Comparison of ENCODE assay signal across 1 cellular context in the genomic region with DNA sequence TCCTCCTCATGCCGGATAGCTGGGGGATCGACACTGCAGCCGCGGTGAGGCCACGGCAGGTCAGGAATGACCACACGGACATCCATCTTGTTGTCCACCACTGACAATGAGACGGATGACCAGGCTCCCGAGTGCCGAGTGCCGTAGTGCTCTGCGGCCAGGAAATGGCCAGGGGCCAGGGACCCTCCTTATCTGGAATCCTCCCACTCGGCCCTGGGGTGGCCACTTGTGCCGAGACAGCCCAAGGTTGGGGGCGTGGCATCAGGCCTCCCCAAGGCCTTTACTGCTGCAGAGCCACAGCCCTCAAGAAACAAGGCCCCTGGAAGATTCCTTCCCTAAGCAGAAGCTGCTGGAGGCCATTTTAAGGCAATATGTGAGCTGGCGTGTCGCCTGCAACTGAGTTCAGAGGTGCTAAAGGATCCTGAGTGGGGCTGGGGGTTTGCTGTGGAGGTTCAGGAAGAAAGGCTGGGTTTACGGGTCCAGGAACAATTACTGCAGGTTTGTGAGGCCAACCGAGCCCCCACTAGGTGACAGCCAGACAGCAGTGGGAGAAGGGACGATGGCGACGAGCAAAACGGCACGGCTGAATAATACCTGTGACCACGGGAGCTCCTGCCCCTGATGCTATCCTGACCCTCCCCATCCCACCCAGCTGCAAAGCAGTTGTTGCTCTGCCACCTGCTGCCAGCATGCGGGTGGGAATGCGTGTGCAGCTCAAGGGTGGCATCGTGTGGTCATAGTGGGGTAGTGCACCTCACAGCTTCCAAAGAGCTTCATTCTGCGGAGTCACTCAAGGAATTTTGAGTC.
TF ChIP-seq lines count a peak whose summit lies in the region.

No MANE protein-coding gene starts in this region.

TF ChIP-seq in GM12878, 131 proteins besides CTCF, POLR2A, EP300 and RAD21 (continued from another document and continues in another):
- TF ChIP-seq, protein P1, sequence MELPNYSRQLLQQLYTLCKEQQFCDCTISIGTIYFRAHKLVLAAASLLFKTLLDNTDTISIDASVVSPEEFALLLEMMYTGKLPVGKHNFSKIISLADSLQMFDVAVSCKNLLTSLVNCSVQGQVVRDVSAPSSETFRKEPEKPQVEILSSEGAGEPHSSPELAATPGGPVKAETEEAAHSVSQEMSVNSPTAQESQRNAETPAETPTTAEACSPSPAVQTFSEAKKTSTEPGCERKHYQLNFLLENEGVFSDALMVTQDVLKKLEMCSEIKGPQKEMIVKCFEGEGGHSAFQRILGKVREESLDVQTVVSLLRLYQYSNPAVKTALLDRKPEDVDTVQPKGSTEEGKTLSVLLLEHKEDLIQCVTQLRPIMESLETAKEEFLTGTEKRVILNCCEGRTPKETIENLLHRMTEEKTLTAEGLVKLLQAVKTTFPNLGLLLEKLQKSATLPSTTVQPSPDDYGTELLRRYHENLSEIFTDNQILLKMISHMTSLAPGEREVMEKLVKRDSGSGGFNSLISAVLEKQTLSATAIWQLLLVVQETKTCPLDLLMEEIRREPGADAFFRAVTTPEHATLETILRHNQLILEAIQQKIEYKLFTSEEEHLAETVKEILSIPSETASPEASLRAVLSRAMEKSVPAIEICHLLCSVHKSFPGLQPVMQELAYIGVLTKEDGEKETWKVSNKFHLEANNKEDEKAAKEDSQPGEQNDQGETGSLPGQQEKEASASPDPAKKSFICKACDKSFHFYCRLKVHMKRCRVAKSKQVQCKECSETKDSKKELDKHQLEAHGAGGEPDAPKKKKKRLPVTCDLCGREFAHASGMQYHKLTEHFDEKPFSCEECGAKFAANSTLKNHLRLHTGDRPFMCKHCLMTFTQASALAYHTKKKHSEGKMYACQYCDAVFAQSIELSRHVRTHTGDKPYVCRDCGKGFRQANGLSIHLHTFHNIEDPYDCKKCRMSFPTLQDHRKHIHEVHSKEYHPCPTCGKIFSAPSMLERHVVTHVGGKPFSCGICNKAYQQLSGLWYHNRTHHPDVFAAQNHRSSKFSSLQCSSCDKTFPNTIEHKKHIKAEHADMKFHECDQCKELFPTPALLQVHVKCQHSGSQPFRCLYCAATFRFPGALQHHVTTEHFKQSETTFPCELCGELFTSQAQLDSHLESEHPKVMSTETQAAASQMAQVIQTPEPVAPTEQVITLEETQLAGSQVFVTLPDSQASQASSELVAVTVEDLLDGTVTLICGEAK (IDR thresholded peaks at IDR 0.05; ENCODE audit: borderline replicate concordance), result no peak
- TF ChIP-seq EGR1 (IDR thresholded peaks at IDR 0.05; ENCODE audit: borderline replicate concordance in 1 of 2, low read depth in 2 of 2, low read length in 2 of 2) (no peak), RFX5 (IDR thresholded peaks at IDR 0.05; ENCODE audit: low read depth, low read length) (no peak), POU2F2 (IDR thresholded peaks at IDR 0.05; ENCODE audit: borderline replicate concordance, low read depth, low read length) (peak; percentile 52; the same call in 1 of the 3 replicates), FOXM1 (IDR thresholded peaks at IDR 0.05; ENCODE audit: low read depth, low read length) (no peak), ZNF207 (IDR thresholded peaks at IDR 0.05; ENCODE audit: borderline replicate concordance) (no peak), CEBPB (IDR thresholded peaks at IDR 0.05; ENCODE audit: borderline replicate concordance in 1 of 2, low read depth in 2 of 2, low read length in 2 of 2) (no peak), JUNB (IDR thresholded peaks at IDR 0.05) (no peak), NRF1 (conservative IDR thresholded peaks at IDR 0.05; ENCODE audit: low read depth, low read length) (no peak), RB1 (IDR thresholded peaks at IDR 0.05; ENCODE audit: borderline replicate concordance) (0 out of 2 replicates have a peak, but pooled peaks have one; percentile 27), JUND (IDR thresholded peaks at IDR 0.05; ENCODE audit: low read depth, low read length) (no peak), NR2F1 (conservative IDR thresholded peaks at IDR 0.05) (no peak), ZNF622 (IDR thresholded peaks at IDR 0.05) (no peak), YY1 (IDR thresholded peaks at IDR 0.05; ENCODE audit: low read depth, low read length) (peak; percentile 28; the same call in 1 of the 2 replicates)
- TF ChIP-seq, protein P2, sequence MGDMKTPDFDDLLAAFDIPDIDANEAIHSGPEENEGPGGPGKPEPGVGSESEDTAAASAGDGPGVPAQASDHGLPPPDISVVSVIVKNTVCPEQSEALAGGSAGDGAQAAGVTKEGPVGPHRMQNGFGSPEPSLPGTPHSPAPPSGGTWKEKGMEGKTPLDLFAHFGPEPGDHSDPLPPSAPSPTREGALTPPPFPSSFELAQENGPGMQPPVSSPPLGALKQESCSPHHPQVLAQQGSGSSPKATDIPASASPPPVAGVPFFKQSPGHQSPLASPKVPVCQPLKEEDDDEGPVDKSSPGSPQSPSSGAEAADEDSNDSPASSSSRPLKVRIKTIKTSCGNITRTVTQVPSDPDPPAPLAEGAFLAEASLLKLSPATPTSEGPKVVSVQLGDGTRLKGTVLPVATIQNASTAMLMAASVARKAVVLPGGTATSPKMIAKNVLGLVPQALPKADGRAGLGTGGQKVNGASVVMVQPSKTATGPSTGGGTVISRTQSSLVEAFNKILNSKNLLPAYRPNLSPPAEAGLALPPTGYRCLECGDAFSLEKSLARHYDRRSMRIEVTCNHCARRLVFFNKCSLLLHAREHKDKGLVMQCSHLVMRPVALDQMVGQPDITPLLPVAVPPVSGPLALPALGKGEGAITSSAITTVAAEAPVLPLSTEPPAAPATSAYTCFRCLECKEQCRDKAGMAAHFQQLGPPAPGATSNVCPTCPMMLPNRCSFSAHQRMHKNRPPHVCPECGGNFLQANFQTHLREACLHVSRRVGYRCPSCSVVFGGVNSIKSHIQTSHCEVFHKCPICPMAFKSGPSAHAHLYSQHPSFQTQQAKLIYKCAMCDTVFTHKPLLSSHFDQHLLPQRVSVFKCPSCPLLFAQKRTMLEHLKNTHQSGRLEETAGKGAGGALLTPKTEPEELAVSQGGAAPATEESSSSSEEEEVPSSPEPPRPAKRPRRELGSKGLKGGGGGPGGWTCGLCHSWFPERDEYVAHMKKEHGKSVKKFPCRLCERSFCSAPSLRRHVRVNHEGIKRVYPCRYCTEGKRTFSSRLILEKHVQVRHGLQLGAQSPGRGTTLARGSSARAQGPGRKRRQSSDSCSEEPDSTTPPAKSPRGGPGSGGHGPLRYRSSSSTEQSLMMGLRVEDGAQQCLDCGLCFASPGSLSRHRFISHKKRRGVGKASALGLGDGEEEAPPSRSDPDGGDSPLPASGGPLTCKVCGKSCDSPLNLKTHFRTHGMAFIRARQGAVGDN (IDR thresholded peaks at IDR 0.05), result no peak
- TF ChIP-seq, protein P3, sequence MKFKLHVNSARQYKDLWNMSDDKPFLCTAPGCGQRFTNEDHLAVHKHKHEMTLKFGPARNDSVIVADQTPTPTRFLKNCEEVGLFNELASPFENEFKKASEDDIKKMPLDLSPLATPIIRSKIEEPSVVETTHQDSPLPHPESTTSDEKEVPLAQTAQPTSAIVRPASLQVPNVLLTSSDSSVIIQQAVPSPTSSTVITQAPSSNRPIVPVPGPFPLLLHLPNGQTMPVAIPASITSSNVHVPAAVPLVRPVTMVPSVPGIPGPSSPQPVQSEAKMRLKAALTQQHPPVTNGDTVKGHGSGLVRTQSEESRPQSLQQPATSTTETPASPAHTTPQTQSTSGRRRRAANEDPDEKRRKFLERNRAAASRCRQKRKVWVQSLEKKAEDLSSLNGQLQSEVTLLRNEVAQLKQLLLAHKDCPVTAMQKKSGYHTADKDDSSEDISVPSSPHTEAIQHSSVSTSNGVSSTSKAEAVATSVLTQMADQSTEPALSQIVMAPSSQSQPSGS (IDR thresholded peaks at IDR 0.05; ENCODE audit: low read length), result no peak
- TF ChIP-seq, protein P4, sequence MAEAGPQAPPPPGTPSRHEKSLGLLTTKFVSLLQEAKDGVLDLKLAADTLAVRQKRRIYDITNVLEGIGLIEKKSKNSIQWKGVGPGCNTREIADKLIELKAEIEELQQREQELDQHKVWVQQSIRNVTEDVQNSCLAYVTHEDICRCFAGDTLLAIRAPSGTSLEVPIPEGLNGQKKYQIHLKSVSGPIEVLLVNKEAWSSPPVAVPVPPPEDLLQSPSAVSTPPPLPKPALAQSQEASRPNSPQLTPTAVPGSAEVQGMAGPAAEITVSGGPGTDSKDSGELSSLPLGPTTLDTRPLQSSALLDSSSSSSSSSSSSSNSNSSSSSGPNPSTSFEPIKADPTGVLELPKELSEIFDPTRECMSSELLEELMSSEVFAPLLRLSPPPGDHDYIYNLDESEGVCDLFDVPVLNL (IDR thresholded peaks at IDR 0.05; ENCODE audit: low read depth, low read length), result no peak
- TF ChIP-seq, protein P5, sequence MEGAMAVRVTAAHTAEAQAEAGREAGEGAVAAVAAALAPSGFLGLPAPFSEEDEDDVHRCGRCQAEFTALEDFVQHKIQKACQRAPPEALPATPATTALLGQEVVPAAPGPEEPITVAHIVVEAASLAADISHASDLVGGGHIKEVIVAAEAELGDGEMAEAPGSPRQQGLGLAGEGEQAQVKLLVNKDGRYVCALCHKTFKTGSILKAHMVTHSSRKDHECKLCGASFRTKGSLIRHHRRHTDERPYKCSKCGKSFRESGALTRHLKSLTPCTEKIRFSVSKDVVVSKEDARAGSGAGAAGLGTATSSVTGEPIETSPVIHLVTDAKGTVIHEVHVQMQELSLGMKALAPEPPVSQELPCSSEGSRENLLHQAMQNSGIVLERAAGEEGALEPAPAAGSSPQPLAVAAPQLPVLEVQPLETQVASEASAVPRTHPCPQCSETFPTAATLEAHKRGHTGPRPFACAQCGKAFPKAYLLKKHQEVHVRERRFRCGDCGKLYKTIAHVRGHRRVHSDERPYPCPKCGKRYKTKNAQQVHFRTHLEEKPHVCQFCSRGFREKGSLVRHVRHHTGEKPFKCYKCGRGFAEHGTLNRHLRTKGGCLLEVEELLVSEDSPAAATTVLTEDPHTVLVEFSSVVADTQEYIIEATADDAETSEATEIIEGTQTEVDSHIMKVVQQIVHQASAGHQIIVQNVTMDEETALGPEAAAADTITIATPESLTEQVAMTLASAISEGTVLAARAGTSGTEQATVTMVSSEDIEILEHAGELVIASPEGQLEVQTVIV (IDR thresholded peaks at IDR 0.05; ENCODE audit: borderline replicate concordance, partially characterized antibody), result no peak
- TF ChIP-seq, protein P6, sequence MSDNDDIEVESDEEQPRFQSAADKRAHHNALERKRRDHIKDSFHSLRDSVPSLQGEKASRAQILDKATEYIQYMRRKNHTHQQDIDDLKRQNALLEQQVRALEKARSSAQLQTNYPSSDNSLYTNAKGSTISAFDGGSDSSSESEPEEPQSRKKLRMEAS (IDR thresholded peaks at IDR 0.05; ENCODE audit: low read depth, low read length), result peak; percentile 69; the same call in 1 of the 2 replicates
- TF ChIP-seq, protein P7, sequence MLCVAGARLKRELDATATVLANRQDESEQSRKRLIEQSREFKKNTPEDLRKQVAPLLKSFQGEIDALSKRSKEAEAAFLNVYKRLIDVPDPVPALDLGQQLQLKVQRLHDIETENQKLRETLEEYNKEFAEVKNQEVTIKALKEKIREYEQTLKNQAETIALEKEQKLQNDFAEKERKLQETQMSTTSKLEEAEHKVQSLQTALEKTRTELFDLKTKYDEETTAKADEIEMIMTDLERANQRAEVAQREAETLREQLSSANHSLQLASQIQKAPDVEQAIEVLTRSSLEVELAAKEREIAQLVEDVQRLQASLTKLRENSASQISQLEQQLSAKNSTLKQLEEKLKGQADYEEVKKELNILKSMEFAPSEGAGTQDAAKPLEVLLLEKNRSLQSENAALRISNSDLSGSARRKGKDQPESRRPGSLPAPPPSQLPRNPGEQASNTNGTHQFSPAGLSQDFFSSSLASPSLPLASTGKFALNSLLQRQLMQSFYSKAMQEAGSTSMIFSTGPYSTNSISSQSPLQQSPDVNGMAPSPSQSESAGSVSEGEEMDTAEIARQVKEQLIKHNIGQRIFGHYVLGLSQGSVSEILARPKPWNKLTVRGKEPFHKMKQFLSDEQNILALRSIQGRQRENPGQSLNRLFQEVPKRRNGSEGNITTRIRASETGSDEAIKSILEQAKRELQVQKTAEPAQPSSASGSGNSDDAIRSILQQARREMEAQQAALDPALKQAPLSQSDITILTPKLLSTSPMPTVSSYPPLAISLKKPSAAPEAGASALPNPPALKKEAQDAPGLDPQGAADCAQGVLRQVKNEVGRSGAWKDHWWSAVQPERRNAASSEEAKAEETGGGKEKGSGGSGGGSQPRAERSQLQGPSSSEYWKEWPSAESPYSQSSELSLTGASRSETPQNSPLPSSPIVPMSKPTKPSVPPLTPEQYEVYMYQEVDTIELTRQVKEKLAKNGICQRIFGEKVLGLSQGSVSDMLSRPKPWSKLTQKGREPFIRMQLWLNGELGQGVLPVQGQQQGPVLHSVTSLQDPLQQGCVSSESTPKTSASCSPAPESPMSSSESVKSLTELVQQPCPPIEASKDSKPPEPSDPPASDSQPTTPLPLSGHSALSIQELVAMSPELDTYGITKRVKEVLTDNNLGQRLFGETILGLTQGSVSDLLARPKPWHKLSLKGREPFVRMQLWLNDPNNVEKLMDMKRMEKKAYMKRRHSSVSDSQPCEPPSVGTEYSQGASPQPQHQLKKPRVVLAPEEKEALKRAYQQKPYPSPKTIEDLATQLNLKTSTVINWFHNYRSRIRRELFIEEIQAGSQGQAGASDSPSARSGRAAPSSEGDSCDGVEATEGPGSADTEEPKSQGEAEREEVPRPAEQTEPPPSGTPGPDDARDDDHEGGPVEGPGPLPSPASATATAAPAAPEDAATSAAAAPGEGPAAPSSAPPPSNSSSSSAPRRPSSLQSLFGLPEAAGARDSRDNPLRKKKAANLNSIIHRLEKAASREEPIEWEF (IDR thresholded peaks at IDR 0.05; ENCODE audit: insufficient replicate concordance, low read depth, low read length), result no peak
- TF ChIP-seq, protein P8, sequence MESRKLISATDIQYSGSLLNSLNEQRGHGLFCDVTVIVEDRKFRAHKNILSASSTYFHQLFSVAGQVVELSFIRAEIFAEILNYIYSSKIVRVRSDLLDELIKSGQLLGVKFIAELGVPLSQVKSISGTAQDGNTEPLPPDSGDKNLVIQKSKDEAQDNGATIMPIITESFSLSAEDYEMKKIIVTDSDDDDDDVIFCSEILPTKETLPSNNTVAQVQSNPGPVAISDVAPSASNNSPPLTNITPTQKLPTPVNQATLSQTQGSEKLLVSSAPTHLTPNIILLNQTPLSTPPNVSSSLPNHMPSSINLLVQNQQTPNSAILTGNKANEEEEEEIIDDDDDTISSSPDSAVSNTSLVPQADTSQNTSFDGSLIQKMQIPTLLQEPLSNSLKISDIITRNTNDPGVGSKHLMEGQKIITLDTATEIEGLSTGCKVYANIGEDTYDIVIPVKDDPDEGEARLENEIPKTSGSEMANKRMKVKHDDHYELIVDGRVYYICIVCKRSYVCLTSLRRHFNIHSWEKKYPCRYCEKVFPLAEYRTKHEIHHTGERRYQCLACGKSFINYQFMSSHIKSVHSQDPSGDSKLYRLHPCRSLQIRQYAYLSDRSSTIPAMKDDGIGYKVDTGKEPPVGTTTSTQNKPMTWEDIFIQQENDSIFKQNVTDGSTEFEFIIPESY (IDR thresholded peaks at IDR 0.05), result no peak
- TF ChIP-seq, protein P9, sequence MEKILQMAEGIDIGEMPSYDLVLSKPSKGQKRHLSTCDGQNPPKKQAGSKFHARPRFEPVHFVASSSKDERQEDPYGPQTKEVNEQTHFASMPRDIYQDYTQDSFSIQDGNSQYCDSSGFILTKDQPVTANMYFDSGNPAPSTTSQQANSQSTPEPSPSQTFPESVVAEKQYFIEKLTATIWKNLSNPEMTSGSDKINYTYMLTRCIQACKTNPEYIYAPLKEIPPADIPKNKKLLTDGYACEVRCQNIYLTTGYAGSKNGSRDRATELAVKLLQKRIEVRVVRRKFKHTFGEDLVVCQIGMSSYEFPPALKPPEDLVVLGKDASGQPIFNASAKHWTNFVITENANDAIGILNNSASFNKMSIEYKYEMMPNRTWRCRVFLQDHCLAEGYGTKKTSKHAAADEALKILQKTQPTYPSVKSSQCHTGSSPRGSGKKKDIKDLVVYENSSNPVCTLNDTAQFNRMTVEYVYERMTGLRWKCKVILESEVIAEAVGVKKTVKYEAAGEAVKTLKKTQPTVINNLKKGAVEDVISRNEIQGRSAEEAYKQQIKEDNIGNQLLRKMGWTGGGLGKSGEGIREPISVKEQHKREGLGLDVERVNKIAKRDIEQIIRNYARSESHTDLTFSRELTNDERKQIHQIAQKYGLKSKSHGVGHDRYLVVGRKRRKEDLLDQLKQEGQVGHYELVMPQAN (conservative IDR thresholded peaks at IDR 0.05), result no peak
